Comparison of ENCODE assay signal across 32 cellular contexts in the genomic region with DNA sequence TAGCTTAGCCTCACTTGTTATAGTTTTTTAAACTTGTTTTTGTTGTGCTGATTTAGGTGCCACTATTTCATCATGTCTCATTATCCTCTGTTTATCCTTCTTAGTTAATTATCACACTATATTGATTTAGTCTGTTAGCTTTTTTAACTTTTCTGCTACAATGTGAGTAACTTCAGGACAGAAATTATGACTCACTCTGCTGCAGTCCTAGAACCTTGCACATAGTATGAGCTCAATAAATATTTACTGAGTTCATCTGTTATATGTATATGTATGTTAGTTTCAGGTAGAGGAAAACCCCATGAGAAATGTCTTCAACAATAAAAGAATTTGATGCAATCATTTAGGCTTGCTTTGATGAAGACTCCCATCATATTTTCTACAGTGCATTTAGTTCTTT.
DNase-seq lines count a peak whose midpoint lies in the region; ATAC-seq, FAIRE-seq and TF ChIP-seq lines count a peak whose summit lies in the region.
"Had no signal": no experiment of that assay in that cellular context is flagged by ENCODE, and none has a peak within 500 bp of the region (broad histone marks: within the 10 kb centered on the region; RNA-seq: fewer than 3 reads in every experiment).

No MANE protein-coding gene starts in this region.

- H3K36me3 ChIP-seq in mesendoderm (ENCODE audit: control insufficient read depth, insufficient read depth, low read length), result no peaks in the 10 kb centered on the region
- no peaks in the 10 kb centered on the region for H3K36me3 ChIP-seq in vagina
- H3K36me3 ChIP-seq: colonic mucosa, upper lobe of left lung had no signal

- H2BK15ac ChIP-seq in mesendoderm (replicated peaks; ENCODE audit: low read depth), result no peak overlapping the region

- no peak for FAIRE-seq in HTR-8/SVneo (lab: Jason Lieb, UNC)
- FAIRE-seq: bronchial epithelial cell, H1, small intestine had no signal

- no peak overlapping the region for H2BK120ac ChIP-seq in mesendoderm (ENCODE audit: low read depth, low read length)

- DNase-seq in mesendoderm (no peak), vagina (ENCODE audit: extremely low spot score in 2 of 2) (no peak), HTR-8/SVneo (ENCODE audit: insufficient read length, low spot score) (no peak)
- DNase-seq in natural killer cell treated with Interleukin-12 subunit alpha and Interleukin-12 subunit beta and Interleukin-15 and Interleukin-18, amount 100 ng/mL, for 72 hours (ENCODE audit: low spot score), result no peak
- DNase-seq: 8988T; activated CD4-positive, alpha-beta T cell treated with anti-CD3 and anti-CD28 coated beads, Interleukin-2, amount 10 ng/mL, durations not matched to agents 7 days and 5 days; activated naive CD4-positive, alpha-beta T cell treated with anti-CD3 and anti-CD28 coated beads, Interleukin-2, amount 10 ng/mL, durations not matched to agents 7 days and 5 days; amniotic stem cell; CD4-positive, alpha-beta T cell; colonic mucosa; effector memory CD8-positive, alpha-beta T cell; foreskin keratinocyte; hypothalamus; mesenchymal stem cell; naive B cell; NCI-H146; NCI-H510A treated with DMSO at 0.1 percent for 48 hours; occipital lobe; PC-3; small intestine; stimulated activated CD4-positive, alpha-beta T cell treated with anti-CD3 and anti-CD28 coated beads, Interleukin-1b, Interleukin-23, amount 100 ng/mL, for 48 hours; upper lobe of left lung had no signal

- H4K8ac ChIP-seq in mesendoderm (ENCODE audit: low read depth, low read length), result no peak overlapping the region

- H3K79me2 ChIP-seq in mesendoderm (ENCODE audit: control insufficient read depth, insufficient read depth, low read length), result no peaks in the 10 kb centered on the region

- H3K27ac ChIP-seq in mesendoderm (ENCODE audit: low read depth, low read length), result no peak overlapping the region
- no peak overlapping the region for H3K27ac ChIP-seq in vagina
- H3K27ac ChIP-seq: colonic mucosa, foreskin keratinocyte, KMS-11, upper lobe of left lung had no signal

- H3K4me1 Mint-ChIP-seq in natural killer cell treated with Interleukin-12 subunit alpha and Interleukin-12 subunit beta and Interleukin-15 and Interleukin-18, amount 100 ng/mL, for 72 hours (ENCODE audit: low read depth in 2 of 2), result no peaks in the 10 kb centered on the region
- H3K4me1 Mint-ChIP-seq: activated CD4-positive, alpha-beta T cell treated with anti-CD3 and anti-CD28 coated beads, Interleukin-2, amount 10 ng/mL, durations not matched to agents 7 days and 5 days; activated naive CD4-positive, alpha-beta T cell treated with anti-CD3 and anti-CD28 coated beads, Interleukin-2, amount 10 ng/mL, durations not matched to agents 7 days and 5 days; naive B cell had no signal

- H4K5ac ChIP-seq in mesendoderm (ENCODE audit: low read length), result no peak overlapping the region

- H3K23ac ChIP-seq in mesendoderm (ENCODE audit: low read length), result no peak overlapping the region

- no peak overlapping the region for H3K56ac ChIP-seq in mesendoderm (ENCODE audit: low read length)

- no peak overlapping the region for H3K4me3 Mint-ChIP-seq in natural killer cell treated with Interleukin-12 subunit alpha and Interleukin-12 subunit beta and Interleukin-15 and Interleukin-18, amount 100 ng/mL, for 72 hours
- H3K4me3 Mint-ChIP-seq: activated CD4-positive, alpha-beta T cell treated with anti-CD3 and anti-CD28 coated beads, Interleukin-2, amount 10 ng/mL, durations not matched to agents 7 days and 5 days; activated naive CD4-positive, alpha-beta T cell treated with anti-CD3 and anti-CD28 coated beads, Interleukin-2, amount 10 ng/mL, durations not matched to agents 7 days and 5 days; CD4-positive, alpha-beta T cell; effector memory CD8-positive, alpha-beta T cell; naive B cell; T-helper 2 cell treated with Interferon-gamma antibody and Interleukin-4, amounts not matched to agents 5 μg/mL and 100 μg/mL, for 36 hours had no signal

- H3K27me3 Mint-ChIP-seq in natural killer cell treated with Interleukin-12 subunit alpha and Interleukin-12 subunit beta and Interleukin-15 and Interleukin-18, amount 100 ng/mL, for 72 hours, result no peaks in the 10 kb centered on the region
- H3K27me3 Mint-ChIP-seq: activated CD4-positive, alpha-beta T cell treated with anti-CD3 and anti-CD28 coated beads, Interleukin-2, amount 10 ng/mL, durations not matched to agents 7 days and 5 days; activated naive CD4-positive, alpha-beta T cell treated with anti-CD3 and anti-CD28 coated beads, Interleukin-2, amount 10 ng/mL, durations not matched to agents 7 days and 5 days; CD4-positive, alpha-beta T cell; effector memory CD8-positive, alpha-beta T cell; naive B cell had no signal

- H3K9ac ChIP-seq in mesendoderm (ENCODE audit: low read length), result no peak overlapping the region
- H3K9ac ChIP-seq: KMS-11 had no signal

- H3K4me1 ChIP-seq in mesendoderm (ENCODE audit: control insufficient read depth, low read depth, low read length) (no peaks in the 10 kb centered on the region), vagina (peaks cover 8% of the 10 kb centered on the region)
- H3K4me1 ChIP-seq: colonic mucosa, foreskin keratinocyte had no signal

- H3K9me3 Mint-ChIP-seq in natural killer cell treated with Interleukin-12 subunit alpha and Interleukin-12 subunit beta and Interleukin-15 and Interleukin-18, amount 100 ng/mL, for 72 hours, result peaks cover 16% of the 10 kb centered on the region
- H3K9me3 Mint-ChIP-seq: activated CD4-positive, alpha-beta T cell treated with anti-CD3 and anti-CD28 coated beads, Interleukin-2, amount 10 ng/mL, durations not matched to agents 7 days and 5 days had no signal

- H3K4me3 ChIP-seq in mesendoderm (ENCODE audit: low read length) (no peak overlapping the region), vagina (no peak overlapping the region)
- H3K4me3 ChIP-seq: colonic mucosa, upper lobe of left lung had no signal

- peaks cover 4% of the 10 kb centered on the region for H3K36me3 Mint-ChIP-seq in natural killer cell treated with Interleukin-12 subunit alpha and Interleukin-12 subunit beta and Interleukin-15 and Interleukin-18, amount 100 ng/mL, for 72 hours
- H3K36me3 Mint-ChIP-seq: activated naive CD4-positive, alpha-beta T cell treated with anti-CD3 and anti-CD28 coated beads, Interleukin-2, amount 10 ng/mL, durations not matched to agents 7 days and 5 days; naive B cell had no signal

- H3K18ac ChIP-seq in mesendoderm (ENCODE audit: low read length), result no peak overlapping the region

- no peaks in the 10 kb centered on the region for H3K9me3 ChIP-seq in vagina
- H3K9me3 ChIP-seq: colonic mucosa, upper lobe of left lung had no signal

- no peaks in the 10 kb centered on the region for H3K27me3 ChIP-seq in mesendoderm (ENCODE audit: insufficient read depth, low read length, poor library complexity)
- H3K27me3 ChIP-seq in vagina, result no peaks in the 10 kb centered on the region
- H3K27me3 ChIP-seq: colonic mucosa, upper lobe of left lung had no signal

- ATAC-seq in GM18508 (IDR thresholded peaks at IDR 0.05; ENCODE audit: insufficient read depth, unreplicated experiment) (peak; percentile 48), GM19463 (IDR thresholded peaks at IDR 0.05; ENCODE audit: unreplicated experiment) (peak; percentile 66), HG02943 (IDR thresholded peaks at IDR 0.05; ENCODE audit: low read depth, unreplicated experiment) (peak; percentile 53), HG03378 (IDR thresholded peaks at IDR 0.05; ENCODE audit: unreplicated experiment) (peak; percentile 69)
- no peak for ATAC-seq in natural killer cell treated with Interleukin-12 subunit alpha and Interleukin-12 subunit beta and Interleukin-15 and Interleukin-18, amount 100 ng/mL, for 72 hours
- ATAC-seq: effector memory CD8-positive, alpha-beta T cell; foreskin keratinocyte; left lobe of liver; PC-3; Right ventricle myocardium inferior had no signal

- intact Hi-C loops in vagina (cut with DNase I), result no loop called here

- no peak overlapping the region for H3K27ac Mint-ChIP-seq in natural killer cell treated with Interleukin-12 subunit alpha and Interleukin-12 subunit beta and Interleukin-15 and Interleukin-18, amount 100 ng/mL, for 72 hours
- H3K27ac Mint-ChIP-seq: activated CD4-positive, alpha-beta T cell treated with anti-CD3 and anti-CD28 coated beads, Interleukin-2, amount 10 ng/mL, durations not matched to agents 7 days and 5 days; activated naive CD4-positive, alpha-beta T cell treated with anti-CD3 and anti-CD28 coated beads, Interleukin-2, amount 10 ng/mL, durations not matched to agents 7 days and 5 days; CD4-positive, alpha-beta T cell; effector memory CD8-positive, alpha-beta T cell; naive B cell; T-helper 2 cell treated with Interferon-gamma antibody and Interleukin-4, amounts not matched to agents 5 μg/mL and 100 μg/mL, for 36 hours had no signal

- H3K4me2 ChIP-seq in mesendoderm (ENCODE audit: low read length), result no peak overlapping the region
- H3K4me2 ChIP-seq: KMS-11 had no signal

- TF ChIP-seq POLR2A in vagina (IDR thresholded peaks at IDR 0.05), result no peak

- no peak overlapping the region for H2AK5ac ChIP-seq in mesendoderm (ENCODE audit: low read length)

- no peak overlapping the region for H3K4ac ChIP-seq in mesendoderm (ENCODE audit: low read depth, low read length)

- no peak overlapping the region for H2BK5ac ChIP-seq in mesendoderm (ENCODE audit: low read length)

- TF ChIP-seq CTCF in vagina (IDR thresholded peaks at IDR 0.05), result no peak

- H3K79me1 ChIP-seq in mesendoderm (ENCODE audit: low read length), result no peaks in the 10 kb centered on the region

Comparison
In these comparisons a context has a peak if more than half of its experiments do, and no peak if none do; other contexts are left out.
1. ATAC-seq: peak in GM18508 (single experiment), GM19463 (single experiment), HG02943 (single experiment) and HG03378 (single experiment); none in natural killer cell treated with Interleukin-12 subunit alpha and Interleukin-12 subunit beta and Interleukin-15 and Interleukin-18, amount 100 ng/mL, for 72 hours (0 of 2).